ENCODE assay signal across 19 cellular contexts in the genomic region with DNA sequence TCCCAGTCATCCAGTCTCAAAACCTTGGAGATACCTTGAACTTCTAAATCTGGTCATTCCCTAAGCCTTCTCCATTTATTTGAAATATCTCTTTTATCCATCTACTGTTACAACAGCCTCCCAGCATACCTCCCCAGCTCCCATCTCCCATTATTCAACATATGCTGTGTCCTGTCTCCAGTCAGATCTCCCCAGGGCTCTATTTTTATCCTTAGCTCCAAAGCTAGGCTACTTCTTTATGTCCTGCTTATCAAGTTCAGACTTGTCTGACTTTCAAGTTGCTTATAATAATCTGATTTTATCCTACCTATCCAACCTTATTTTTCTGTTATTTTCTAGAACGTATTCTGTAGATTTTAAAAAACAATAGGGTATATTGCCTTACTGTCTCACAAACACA. TPM values are rescaled to one million over a fixed set of nuclear protein-coding genes. Genes with fewer than 3 reads are reported as not detected.
DNase-seq lines count a peak whose midpoint lies in the region; ATAC-seq, FAIRE-seq and TF ChIP-seq lines count a peak whose summit lies in the region.
"Had no signal": no experiment of that assay in that cellular context is flagged by ENCODE, and none has a peak within 500 bp of the region (broad histone marks: within the 10 kb centered on the region; RNA-seq: fewer than 3 reads in every experiment).

No MANE protein-coding gene starts in this region.

- H3K9me3 ChIP-seq in mammary epithelial cell (replicated peaks; ENCODE audit: insufficient read depth, low read length): no peaks in the 10 kb centered on the region
- H3K9me3 ChIP-seq: SJSA1 had no signal

- H2AFZ ChIP-seq in mammary epithelial cell (ENCODE audit: low read depth, low read length): no peak overlapping the region
- H2AFZ ChIP-seq: GM23248 had no signal

- no TSS peak for BruUV-seq in mammary epithelial cell (replicated peaks; lab: Mats Ljungman, UMichigan)

- dilution Hi-C loops in mammary epithelial cell (cut with HindIII; ENCODE audit: low sequenced_read_pairs): no loop called here

- H3K27ac Mint-ChIP-seq in mesothelial cell of epicardium (peak overlapping the region; percentile 35), type B pancreatic cell (peak overlapping the region; percentile 12)

- DNase-seq in NCI-H2171 treated with DMSO at 0.1 percent for 48 hours (lab: John Stamatoyannopoulos, UW): peak; percentile 11
- DNase-seq in NCI-H2171 (lab: John Stamatoyannopoulos, UW): no peak
- peak; percentile 28 for DNase-seq in mammary epithelial cell
- DNase-seq in mesothelial cell of epicardium (ENCODE audit: low spot score in 2 of 2, unreplicated experiment in 2 of 2): no peak
- DNase-seq in type B pancreatic cell (ENCODE audit: extremely low spot score, unreplicated experiment): no peak
- no peak for DNase-seq in urothelium cell line (ENCODE audit: low spot score)
- DNase-seq in head of caudate nucleus: no peak
- DNase-seq: 8988T, DMS 273 treated with DMSO at 0.1 percent for 48 hours, GM23248, NCI-H187 treated with DMSO at 0.1 percent for 48 hours, NCI-H2227 treated with DMSO at 0.1 percent for 48 hours, NCI-H526, OCI-M1 had no signal

- H3K4me3 ChIP-seq in mammary epithelial cell (replicated peaks in 1 of 3; ENCODE audit: insufficient read depth in 1 of 3, low read depth in 2 of 3, low read length in 3 of 3): no peak overlapping the region
- H3K4me3 ChIP-seq: BLaER1 treated with 17β-estradiol and CSF1 and Interleukin-3, amounts not matched to agents 10 nM and 100 nM; GM23248; SJSA1 had no signal

- peaks cover 14% of the 10 kb centered on the region for H3K36me3 ChIP-seq in mammary epithelial cell (ENCODE audit: insufficient read depth, low read length)

- peaks cover 13% of the 10 kb centered on the region for H3K4me1 ChIP-seq in mammary epithelial cell (ENCODE audit: insufficient read depth, low read length)
- H3K4me1 ChIP-seq: SJSA1 had no signal

- no peak overlapping the region for H3K9ac ChIP-seq in mammary epithelial cell (ENCODE audit: insufficient read depth, low read length)
- H3K9ac ChIP-seq: BLaER1 treated with 17β-estradiol and CSF1 and Interleukin-3, amounts not matched to agents 10 nM and 100 nM; GM23248 had no signal

- no peaks in the 10 kb centered on the region for H3K9me3 Mint-ChIP-seq in mesothelial cell of epicardium
- no peaks in the 10 kb centered on the region for H3K9me3 Mint-ChIP-seq in type B pancreatic cell

- no peak for FAIRE-seq in urothelium cell line (lab: Jason Lieb, UNC)

- H3K36me3 Mint-ChIP-seq in mesothelial cell of epicardium (peaks cover 22% of the 10 kb centered on the region), type B pancreatic cell (peaks cover 29% of the 10 kb centered on the region)

- intact Hi-C loops in mammary epithelial cell (cut with micrococcal nuclease) (no loop called here), head of caudate nucleus (cut with DNase I) (no loop called here)

- 93% methylated on average over 1 of the region's 1 CpG for WGBS in mammary epithelial cell (ENCODE audit: low coverage, missing lambda C conversion rate)

- H3K79me2 ChIP-seq in mammary epithelial cell (ENCODE audit: insufficient read depth, low read length): peaks cover 91% of the 10 kb centered on the region

- in situ Hi-C loops in mammary epithelial cell (cut with MboI; ENCODE audit: low sequenced_read_pairs in 2 of 2): no loop called here

- peak overlapping the region; percentile 52 for H3K4me2 ChIP-seq in mammary epithelial cell (ENCODE audit: insufficient read depth, low read depth, low read length)
- H3K4me2 ChIP-seq: BLaER1 treated with 17β-estradiol and CSF1 and Interleukin-3, amounts not matched to agents 10 nM and 100 nM had no signal

- no peak overlapping the region for H3K27ac ChIP-seq in mammary epithelial cell (ENCODE audit: insufficient read depth, low read depth, low read length)
- H3K27ac ChIP-seq: BLaER1 treated with 17β-estradiol and CSF1 and Interleukin-3, amounts not matched to agents 10 nM and 100 nM; GM23248; RWPE1; SJSA1 had no signal

- ATAC-seq in GM19452 (IDR thresholded peaks at IDR 0.05; ENCODE audit: unreplicated experiment): no peak
- ATAC-seq: HCT116 had no signal

- H3K27me3 Mint-ChIP-seq in mesothelial cell of epicardium (ENCODE audit: low read depth) (no peaks in the 10 kb centered on the region), type B pancreatic cell (no peaks in the 10 kb centered on the region)

- H3K27me3 ChIP-seq in mammary epithelial cell (ENCODE audit: insufficient read depth, low read length): no peaks in the 10 kb centered on the region
- H3K27me3 ChIP-seq: BLaER1 treated with 17β-estradiol and CSF1 and Interleukin-3, amounts not matched to agents 10 nM and 100 nM; SJSA1 had no signal

- H3K4me1 Mint-ChIP-seq in mesothelial cell of epicardium (peaks cover 46% of the 10 kb centered on the region), type B pancreatic cell (ENCODE audit: unreplicated experiment) (peaks cover 7% of the 10 kb centered on the region)

- H3K4me3 Mint-ChIP-seq in mesothelial cell of epicardium (no peak overlapping the region), type B pancreatic cell (no peak overlapping the region)

- CTCF ChIA-PET in mammary epithelial cell (lab: Charles Lee; ENCODE audit: low non-redundant PET): no interaction called here

- TF ChIP-seq CTCF in mammary epithelial cell (conservative IDR thresholded peaks at IDR 0.05 in 1 of 2, IDR thresholded peaks at IDR 0.05 in 1 of 2; ENCODE audit: extremely low read depth in 1 of 2, insufficient read depth in 1 of 2, low read depth in 1 of 2, low read length in 2 of 2): no peak
- no peak for TF ChIP-seq CTCF in mesothelial cell of epicardium (IDR thresholded peaks at IDR 0.05; ENCODE audit: unreplicated experiment)
- no peak for TF ChIP-seq CTCF in type B pancreatic cell (conservative IDR thresholded peaks at IDR 0.05)

- H4K20me1 ChIP-seq in mammary epithelial cell (ENCODE audit: insufficient read depth, low read length): no peaks in the 10 kb centered on the region

RNA-seq across cellular contexts. Expression of a gene that starts 44.2 kb away (rescaled TPM):
- total RNA-seq in mammary epithelial cell (100 to 1,000 TPM; 247 to 272 TPM), mesothelial cell of epicardium (104 to 110 TPM (median 105 TPM) in 3 replicates), type B pancreatic cell (ENCODE audit: low replicate concordance) (80.4 and 131 TPM in 2 replicates)
- polyA plus RNA-seq in mammary epithelial cell: 131 TPM
- polyA minus RNA-seq in mammary epithelial cell: 618 TPM

Comparison
In these comparisons a context has a peak if more than half of its experiments do, and no peak if none do; other contexts are left out.
1. DNase-seq: peak in NCI-H2171 treated with DMSO at 0.1 percent for 48 hours (single experiment) and mammary epithelial cell (single experiment); none in NCI-H2171 (single experiment), mesothelial cell of epicardium (0 of 2), type B pancreatic cell (single experiment), urothelium cell line (single experiment) and head of caudate nucleus (0 of 42).